In genomic region chr1:5373281-5373680, GRCh38 we compare ENCODE assay signal across 27 cellular contexts.
DNase-seq lines count a peak whose midpoint lies in the region; ATAC-seq, FAIRE-seq and TF ChIP-seq lines count a peak whose summit lies in the region.
"Had no signal": no experiment of that assay in that cellular context is flagged by ENCODE, and none has a peak within 500 bp of the region (broad histone marks: within the 10 kb centered on the region; RNA-seq: fewer than 3 reads in every experiment).

No MANE protein-coding gene starts in this region.

- H3K4me3 ChIP-seq in liver (ENCODE audit: low read depth in 1 of 3, low read length in 3 of 3) (peak overlapping the region in 2 of 3 donors; percentile 1 to 20), HepG2 (replicated peaks in 1 of 3; ENCODE audit: insufficient read depth in 1 of 3, low read depth in 2 of 3, low read length in 3 of 3) (no peak overlapping the region), SJCRH30 (no peak overlapping the region)
- H3K4me3 ChIP-seq: GM23338 had no signal

- no peaks in the 10 kb centered on the region for H3K79me2 ChIP-seq in HepG2 (ENCODE audit: insufficient read depth, low read length)

- H3K9me3 ChIP-seq in liver (ENCODE audit: control insufficient read depth in 4 of 4, low read length in 3 of 4) (peaks cover 0 to 8% (median 7%) of the 10 kb centered on the region in 4 donors), HepG2 (ENCODE audit: low read length) (peaks cover 53% of the 10 kb centered on the region), SJCRH30 (replicated peaks) (no peaks in the 10 kb centered on the region)
- H3K9me3 ChIP-seq: BE2C had no signal

- H3K27ac ChIP-seq in liver (ENCODE audit: low read depth in 1 of 2, low read length in 2 of 2) (no peak overlapping the region), HepG2 (ENCODE audit: extremely low read length, insufficient read depth, low read length) (no peak overlapping the region), VCaP (peak overlapping the region; percentile 31), SJCRH30 (no peak overlapping the region)
- H3K27ac ChIP-seq: HL-60 had no signal

- TF ChIP-seq RAD21 in liver (IDR thresholded peaks at IDR 0.05): no peak
- TF ChIP-seq RAD21 in HepG2 (CRISPR knock-in tag; IDR thresholded peaks at IDR 0.05): no peak

- POLR2A ChIA-PET in HepG2 (lab: Yijun Ruan, JAX) (no interaction called here), MCF 10A (lab: Yijun Ruan, JAX) (no interaction called here)

- H3K27ac Mint-ChIP-seq in MCF 10A (ENCODE audit: low read depth, unreplicated experiment): no peak overlapping the region
- H3K27ac Mint-ChIP-seq: CD4-positive, CD25-positive, alpha-beta regulatory T cell; GM23338; HFFc6 had no signal

- no peaks in the 10 kb centered on the region for H3K27me3 Mint-ChIP-seq in MCF 10A (ENCODE audit: insufficient read depth, unreplicated experiment)
- H3K27me3 Mint-ChIP-seq: CD4-positive, CD25-positive, alpha-beta regulatory T cell had no signal

- H3K4me2 ChIP-seq in HepG2 (ENCODE audit: low read depth, low read length): no peak overlapping the region
- H3K4me2 ChIP-seq: GM23338 had no signal

- TF ChIP-seq EP300 in HepG2 (IDR thresholded peaks at IDR 0.05; ENCODE audit: low read depth in 2 of 2, low read length in 2 of 2) (no peak), HepG2 (CRISPR knock-in tag; IDR thresholded peaks at IDR 0.05; ENCODE audit: borderline replicate concordance) (no peak)

- H3K9ac ChIP-seq in liver (ENCODE audit: low read depth in 1 of 2, low read length in 2 of 2) (no peak overlapping the region), HepG2 (ENCODE audit: insufficient read depth, low read depth, low read length) (no peak overlapping the region)

- DNase-seq in HepG2 (ENCODE audit: low spot score) (no peak), mesenteric fat pad (ENCODE audit: low spot score) (peak; percentile 37), SJCRH30 (no peak), midbrain (lab: John Stamatoyannopoulos, UW) (no peak), MCF 10A (ENCODE audit: unreplicated experiment) (no peak)
- DNase-seq: ACHN; BE2C; C1 segment of cervical spinal cord; CD4-positive, CD25-positive, alpha-beta regulatory T cell; CD8-positive, alpha-beta memory T cell; COR-L47; DMS 273 treated with DMSO at 0.1 percent for 48 hours; DMS53; DND-41; EL; HFFc6; IMR-90 had no signal

- H3K4me1 Mint-ChIP-seq in MCF 10A (ENCODE audit: insufficient read depth, unreplicated experiment): peaks cover 14% of the 10 kb centered on the region
- H3K4me1 Mint-ChIP-seq: GM23338 had no signal

- no peak overlapping the region for H3K4me3 Mint-ChIP-seq in MCF 10A (ENCODE audit: unreplicated experiment)
- H3K4me3 Mint-ChIP-seq: CD4-positive, CD25-positive, alpha-beta regulatory T cell; CD8-positive, alpha-beta memory T cell; GM23338; HFFc6 had no signal

- 94% methylated on average over 4 of the region's 4 CpGs for WGBS in liver
- WGBS in HepG2 (ENCODE audit: low lambda C conversion rate): 0% methylated on average over 2 of the region's 4 CpGs

- in situ Hi-C loops in HepG2 (cut with HindIII; ENCODE audit: extremely low pct_ligation_motif_present, low pct_unique_long_range_greater_than_20kb): no loop called here

- no peak overlapping the region for H2AFZ ChIP-seq in HepG2 (ENCODE audit: low read length)
- H2AFZ ChIP-seq: GM23338 had no signal

- ATAC-seq in HepG2: no peak
- ATAC-seq: GM23338, HCT116 had no signal

- H3K36me3 Mint-ChIP-seq in MCF 10A (ENCODE audit: insufficient read depth, unreplicated experiment): no peaks in the 10 kb centered on the region
- H3K36me3 Mint-ChIP-seq: CD4-positive, CD25-positive, alpha-beta regulatory T cell had no signal

- H3K27me3 ChIP-seq in liver (ENCODE audit: control insufficient read depth in 4 of 4, insufficient read depth in 4 of 4, low read length in 3 of 4) (peaks cover 0 to 2% (median 0%) of the 10 kb centered on the region in 4 donors), HepG2 (ENCODE audit: control insufficient read depth in 1 of 2, insufficient read depth in 2 of 2, low read length in 2 of 2) (no peaks in the 10 kb centered on the region), SJCRH30 (peaks cover 5% of the 10 kb centered on the region; the same call in 1 of the 2 replicates)
- H3K27me3 ChIP-seq: BE2C had no signal

- H3K36me3 ChIP-seq in liver (ENCODE audit: control insufficient read depth in 4 of 4, insufficient read depth in 3 of 4, low read depth in 1 of 4, low read length in 3 of 4): no peaks in the 10 kb centered on the region
- no peaks in the 10 kb centered on the region for H3K36me3 ChIP-seq in HepG2 (replicated peaks in 1 of 2; ENCODE audit: control insufficient read depth in 1 of 2, insufficient read depth in 2 of 2, low read length in 2 of 2)
- no peaks in the 10 kb centered on the region for H3K36me3 ChIP-seq in SJCRH30
- H3K36me3 ChIP-seq: BE2C had no signal

- no peak for TF ChIP-seq POLR2A in HepG2 (IDR thresholded peaks at IDR 0.05; ENCODE audit: insufficient read depth in 1 of 2, low read depth in 2 of 2, low read length in 2 of 2)

- peaks cover 0 to 9% (median 3%) of the 10 kb centered on the region in 4 donors for H3K4me1 ChIP-seq in liver (ENCODE audit: control insufficient read depth in 4 of 4, insufficient read depth in 4 of 4, low read length in 3 of 4)
- H3K4me1 ChIP-seq in HepG2 (ENCODE audit: insufficient read depth, low read length): no peaks in the 10 kb centered on the region
- H3K4me1 ChIP-seq in SJCRH30: no peaks in the 10 kb centered on the region
- H3K4me1 ChIP-seq: BE2C had no signal

- no peaks in the 10 kb centered on the region for H4K20me1 ChIP-seq in HepG2 (ENCODE audit: insufficient read depth, low read length)

- FAIRE-seq in HepG2 (lab: Jason Lieb, UNC): no peak
- FAIRE-seq: A204.1, G401.6, GM12891, GM19239, H54 had no signal

- intact Hi-C loops in HepG2 (cut with micrococcal nuclease; ENCODE audit: unreplicated experiment) (no loop called here), MCF 10A (cut with micrococcal nuclease) (loop anchor here (10.0 kb wide), 1 partner anchor 132 kb away; no protein-coding TSS in a partner anchor)

- TF ChIP-seq CTCF in liver (IDR thresholded peaks at IDR 0.05; ENCODE audit: low read depth, low read length, missing input control) (no peak), HepG2 (CRISPR knock-in tag; IDR thresholded peaks at IDR 0.05) (no peak), VCaP (conservative IDR thresholded peaks at IDR 0.05) (no peak), MCF 10A (IDR thresholded peaks at IDR 0.05; ENCODE audit: unreplicated experiment) (no peak)

- H3K9me3 Mint-ChIP-seq in MCF 10A (ENCODE audit: unreplicated experiment): peaks cover 13% of the 10 kb centered on the region

- CTCF ChIA-PET in HepG2 (lab: Yijun Ruan, JAX; ENCODE audit: low intra/inter-chr PET ratio, low total read pairs) (no interaction called here), MCF 10A (lab: Yijun Ruan, JAX) (interaction anchor here (0.6 kb wide), 1 partner anchor 48 kb away, joined by 3 read pairs; no protein-coding TSS in a partner anchor)

- BruUV-seq in HepG2 (replicated peaks; lab: Mats Ljungman, UMichigan) (no TSS peak), MCF 10A (replicated peaks; lab: Mats Ljungman, UMichigan) (no TSS peak)

TF ChIP-seq in liver, 16 proteins besides CTCF, POLR2A, EP300 and RAD21 (continues in another document):
- TF ChIP-seq ZBTB33 (IDR thresholded peaks at IDR 0.05) (no peak), TAF1 (conservative IDR thresholded peaks at IDR 0.05) (no peak), MAX (IDR thresholded peaks at IDR 0.05) (no peak), ATF3 (IDR thresholded peaks at IDR 0.05) (no peak)

TF ChIP-seq in HepG2, 621 proteins besides CTCF, POLR2A, EP300 and RAD21:
- TF ChIP-seq ZNF451 (CRISPR knock-in tag; IDR thresholded peaks at IDR 0.05) (no peak), ZBTB44 (CRISPR knock-in tag; IDR thresholded peaks at IDR 0.05) (no peak)

Comparison
In these comparisons a context has a peak if more than half of its experiments do, and no peak if none do; other contexts are left out.
1. H3K4me3 ChIP-seq: peak in liver (2 of 3); none in HepG2 (0 of 3) and SJCRH30 (single experiment).